Comparison of ENCODE assay signal across 1 cellular context in the genomic region with DNA sequence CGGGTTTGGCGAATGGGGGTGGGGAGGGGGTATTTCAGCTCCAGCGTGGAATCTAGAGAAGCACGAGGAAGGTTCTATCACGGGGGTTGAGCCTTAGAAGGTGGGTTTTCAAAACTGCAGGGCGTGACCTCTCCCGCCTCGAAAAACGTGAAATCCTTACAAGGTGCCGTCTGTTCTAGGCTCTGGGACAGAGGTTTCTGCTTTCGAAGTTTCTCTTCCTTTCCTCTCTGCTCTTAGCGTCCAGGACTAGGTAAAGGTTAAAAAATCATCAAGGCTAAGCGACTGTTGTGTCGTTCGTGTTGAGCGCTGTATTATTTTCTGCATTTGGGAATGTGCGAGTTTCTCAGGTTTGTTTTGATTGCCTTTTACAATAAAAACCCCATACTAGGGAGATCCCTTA.
TF ChIP-seq lines count a peak whose summit lies in the region.

No MANE protein-coding gene starts in this region.

TF ChIP-seq in HepG2, 621 proteins besides CTCF, POLR2A, EP300 and RAD21 (continued from another document):
- TF ChIP-seq, protein P1, sequence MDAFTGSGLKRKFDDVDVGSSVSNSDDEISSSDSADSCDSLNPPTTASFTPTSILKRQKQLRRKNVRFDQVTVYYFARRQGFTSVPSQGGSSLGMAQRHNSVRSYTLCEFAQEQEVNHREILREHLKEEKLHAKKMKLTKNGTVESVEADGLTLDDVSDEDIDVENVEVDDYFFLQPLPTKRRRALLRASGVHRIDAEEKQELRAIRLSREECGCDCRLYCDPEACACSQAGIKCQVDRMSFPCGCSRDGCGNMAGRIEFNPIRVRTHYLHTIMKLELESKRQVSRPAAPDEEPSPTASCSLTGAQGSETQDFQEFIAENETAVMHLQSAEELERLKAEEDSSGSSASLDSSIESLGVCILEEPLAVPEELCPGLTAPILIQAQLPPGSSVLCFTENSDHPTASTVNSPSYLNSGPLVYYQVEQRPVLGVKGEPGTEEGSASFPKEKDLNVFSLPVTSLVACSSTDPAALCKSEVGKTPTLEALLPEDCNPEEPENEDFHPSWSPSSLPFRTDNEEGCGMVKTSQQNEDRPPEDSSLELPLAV (CRISPR knock-in tag; conservative IDR thresholded peaks at IDR 0.05; ENCODE audit: low read depth), result no peak
- TF ChIP-seq, protein P2, sequence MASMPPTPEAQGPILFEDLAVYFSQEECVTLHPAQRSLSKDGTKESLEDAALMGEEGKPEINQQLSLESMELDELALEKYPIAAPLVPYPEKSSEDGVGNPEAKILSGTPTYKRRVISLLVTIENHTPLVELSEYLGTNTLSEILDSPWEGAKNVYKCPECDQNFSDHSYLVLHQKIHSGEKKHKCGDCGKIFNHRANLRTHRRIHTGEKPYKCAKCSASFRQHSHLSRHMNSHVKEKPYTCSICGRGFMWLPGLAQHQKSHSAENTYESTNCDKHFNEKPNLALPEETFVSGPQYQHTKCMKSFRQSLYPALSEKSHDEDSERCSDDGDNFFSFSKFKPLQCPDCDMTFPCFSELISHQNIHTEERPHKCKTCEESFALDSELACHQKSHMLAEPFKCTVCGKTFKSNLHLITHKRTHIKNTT (CRISPR knock-in tag; IDR thresholded peaks at IDR 0.05), result no peak
- TF ChIP-seq ZZZ3 (CRISPR knock-in tag; IDR thresholded peaks at IDR 0.05; ENCODE audit: borderline replicate concordance) (no peak), SSRP1 (CRISPR knock-in tag; IDR thresholded peaks at IDR 0.05) (no peak), ZMYM3 (CRISPR knock-in tag; IDR thresholded peaks at IDR 0.05) (no peak), ATF1 (CRISPR knock-in tag; IDR thresholded peaks at IDR 0.05) (no peak)
- TF ChIP-seq, protein P3, sequence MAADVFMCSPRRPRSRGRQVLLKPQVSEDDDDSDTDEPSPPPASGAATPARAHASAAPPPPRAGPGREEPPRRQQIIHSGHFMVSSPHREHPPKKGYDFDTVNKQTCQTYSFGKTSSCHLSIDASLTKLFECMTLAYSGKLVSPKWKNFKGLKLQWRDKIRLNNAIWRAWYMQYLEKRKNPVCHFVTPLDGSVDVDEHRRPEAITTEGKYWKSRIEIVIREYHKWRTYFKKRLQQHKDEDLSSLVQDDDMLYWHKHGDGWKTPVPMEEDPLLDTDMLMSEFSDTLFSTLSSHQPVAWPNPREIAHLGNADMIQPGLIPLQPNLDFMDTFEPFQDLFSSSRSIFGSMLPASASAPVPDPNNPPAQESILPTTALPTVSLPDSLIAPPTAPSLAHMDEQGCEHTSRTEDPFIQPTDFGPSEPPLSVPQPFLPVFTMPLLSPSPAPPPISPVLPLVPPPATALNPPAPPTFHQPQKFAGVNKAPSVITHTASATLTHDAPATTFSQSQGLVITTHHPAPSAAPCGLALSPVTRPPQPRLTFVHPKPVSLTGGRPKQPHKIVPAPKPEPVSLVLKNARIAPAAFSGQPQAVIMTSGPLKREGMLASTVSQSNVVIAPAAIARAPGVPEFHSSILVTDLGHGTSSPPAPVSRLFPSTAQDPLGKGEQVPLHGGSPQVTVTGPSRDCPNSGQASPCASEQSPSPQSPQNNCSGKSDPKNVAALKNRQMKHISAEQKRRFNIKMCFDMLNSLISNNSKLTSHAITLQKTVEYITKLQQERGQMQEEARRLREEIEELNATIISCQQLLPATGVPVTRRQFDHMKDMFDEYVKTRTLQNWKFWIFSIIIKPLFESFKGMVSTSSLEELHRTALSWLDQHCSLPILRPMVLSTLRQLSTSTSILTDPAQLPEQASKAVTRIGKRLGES (CRISPR knock-in tag; IDR thresholded peaks at IDR 0.05; ENCODE audit: borderline replicate concordance), result no peak
